In genomic region chr2:126579868-126580267, GRCh38 we compare ENCODE assay signal across 6 cellular contexts.
"Had no signal": no experiment of that assay in that cellular context is flagged by ENCODE, and none has a peak within 500 bp of the region (broad histone marks: within the 10 kb centered on the region; RNA-seq: fewer than 3 reads in every experiment).

No MANE protein-coding gene starts in this region.

- H3K27ac ChIP-seq: HL-60, KMS-11 had no signal

- H3K4me1 Mint-ChIP-seq: IgD-negative memory B cell had no signal

- DNase-seq: KBM-7, KG1 had no signal

- H3K9ac ChIP-seq: KMS-11 had no signal

- H3K36me3 Mint-ChIP-seq: IgD-negative memory B cell had no signal

- H3K4me2 ChIP-seq: KMS-11 had no signal

- FAIRE-seq: HTR-8/SVneo had no signal

- H3K27ac Mint-ChIP-seq: IgD-negative memory B cell had no signal

- H3K4me3 Mint-ChIP-seq: IgD-negative memory B cell had no signal
